In genomic region chr16:84603115-84603816, GRCh38 we compare ENCODE assay signal across 8 cellular contexts. TPM values are rescaled to one million over a fixed set of nuclear protein-coding genes. Genes with fewer than 3 reads are reported as not detected.
DNase-seq lines count a peak whose midpoint lies in the region; ATAC-seq, FAIRE-seq and TF ChIP-seq lines count a peak whose summit lies in the region.

No MANE protein-coding gene starts in this region.

- ATAC-seq in Panc1 = peak; percentile 72
- ATAC-seq in HG02571 (IDR thresholded peaks at IDR 0.05; ENCODE audit: unreplicated experiment) = no peak

- H3K27me3 ChIP-seq in Panc1 (ENCODE audit: control insufficient read depth, insufficient read depth, low read length) = no peaks in the 10 kb centered on the region

- no peaks in the 10 kb centered on the region for H3K36me3 ChIP-seq in Panc1 (ENCODE audit: control insufficient read depth, insufficient read depth, low read length)

- intact Hi-C loops in Panc1 (cut with micrococcal nuclease; ENCODE audit: unreplicated experiment) = no loop called here

- TF ChIP-seq CTCF in Panc1 (IDR thresholded peaks at IDR 0.05) (no peak), astrocyte of the spinal cord (IDR thresholded peaks at IDR 0.05; ENCODE audit: low read depth, low read length) (no peak), GM13977 (IDR thresholded peaks at IDR 0.05; ENCODE audit: extremely low read depth, insufficient read depth, missing control alignments) (no peak)

- no peaks in the 10 kb centered on the region for H3K9me3 ChIP-seq in Panc1 (ENCODE audit: control insufficient read depth, insufficient read depth, low read depth, low read length)

- POLR2A ChIA-PET in Panc1 (lab: Charles Lee) = no interaction called here

- in situ Hi-C loops in Panc1 (cut with HindIII; ENCODE audit: low pct_unique_long_range_greater_than_20kb, low sequenced_read_pairs) (no loop called here), astrocyte of the spinal cord (cut with HindIII; ENCODE audit: low sequenced_read_pairs) (no loop called here), GM13977 (cut with MboI; ENCODE audit: low pct_unique_long_range_greater_than_20kb, low sequenced_read_pairs, unreplicated experiment) (no loop called here)

- FAIRE-seq in GM18507 (lab: Jason Lieb, UNC) = peak; percentile 46

- no TSS peak for BruUV-seq in Panc1 (replicated peaks; lab: Mats Ljungman, UMichigan)

- CTCF ChIA-PET in Panc1 (lab: Charles Lee) = no interaction called here

- peak overlapping the region; percentile 79 for H3K27ac ChIP-seq in Panc1 (ENCODE audit: low read length)

- DNase-seq in GM18507 (ENCODE audit: extremely low spot score, insufficient read length, low read depth) = no peak
- DNase-seq in Panc1 (ENCODE audit: low read depth, low spot score) = peak; percentile 82
- peak; percentile 98 for DNase-seq in astrocyte of the spinal cord (ENCODE audit: low read depth, low spot score)
- peak; percentile 96 for DNase-seq in kidney tubule cell (ENCODE audit: low spot score)
- peak; percentile 60 for DNase-seq in stimulated activated CD4-positive, alpha-beta T cell treated with anti-CD3 and anti-CD28 coated beads, Interleukin-4, amount 100 ng/mL, for 24 hours
- DNase-seq in NCI-H2107 (lab: John Stamatoyannopoulos, UW) = no peak
- DNase-seq in GM13977 (ENCODE audit: low spot score) = no peak

- peak overlapping the region in 1 of 2 experiments; percentile 23; a peak in 2 of 4 replicates for H3K4me3 ChIP-seq in Panc1 (ENCODE audit: low read depth in 2 of 2, low read length in 2 of 2)
- no peak overlapping the region for H3K4me3 ChIP-seq in astrocyte of the spinal cord (ENCODE audit: low read depth, low read length)

- peaks cover 57% of the 10 kb centered on the region for H3K4me1 ChIP-seq in Panc1 (ENCODE audit: control insufficient read depth, insufficient read depth, low read length)

RNA-seq across cellular contexts. Expression of gene COTL1, which starts 14.6 kb away (rescaled TPM):
- 302 TPM for total RNA-seq in Panc1 (2021; ENCODE audit: unreplicated experiment)
- 235 TPM for polyA plus RNA-seq in Panc1 (2012; ENCODE audit: insufficient read length)

RNA-seq across cellular contexts. Expression of gene KLHL36, which starts 45.0 kb away (rescaled TPM):
- 46.0 TPM for total RNA-seq in Panc1 (2021; ENCODE audit: unreplicated experiment)
- 34.8 TPM for polyA plus RNA-seq in Panc1 (2012; ENCODE audit: insufficient read length)

Comparison
In these comparisons a context has a peak if more than half of its experiments do, and no peak if none do; other contexts are left out.
1. DNase-seq: peak in Panc1 (single experiment), astrocyte of the spinal cord (single experiment), kidney tubule cell (single experiment) and stimulated activated CD4-positive, alpha-beta T cell treated with anti-CD3 and anti-CD28 coated beads, Interleukin-4, amount 100 ng/mL, for 24 hours (single experiment); none in GM18507 (single experiment), NCI-H2107 (single experiment) and GM13977 (single experiment).